In genomic region chr10:51698473-51699063, GRCh38 we compare ENCODE assay signal across 8 cellular contexts. TPM values are rescaled to one million over a fixed set of nuclear protein-coding genes. Genes with fewer than 3 reads are reported as not detected.
DNase-seq lines count a peak whose midpoint lies in the region; ATAC-seq, FAIRE-seq and TF ChIP-seq lines count a peak whose summit lies in the region.

No MANE protein-coding gene starts in this region.

- DNase-seq in CD4-positive, alpha-beta memory T cell, result peak in 1 of 5 donors; percentile 33
- DNase-seq in Panc1 (ENCODE audit: low read depth, low spot score) (no peak), esophagus muscularis mucosa (ENCODE audit: extremely low spot score) (no peak), omental fat pad (ENCODE audit: low spot score) (no peak), GM12892 (ENCODE audit: insufficient read length) (no peak), GDM1 (lab: John Stamatoyannopoulos, UW) (no peak)

- H3K27me3 Mint-ChIP-seq in CD4-positive, alpha-beta memory T cell, result no peaks in the 10 kb centered on the region

- CTCF ChIA-PET in CD4-positive, alpha-beta memory T cell (lab: Charles Lee; ENCODE audit: partially characterized antibody), result no interaction called here
- CTCF ChIA-PET in Panc1 (lab: Charles Lee), result no interaction called here

- no peaks in the 10 kb centered on the region for H3K27me3 ChIP-seq in CD4-positive, alpha-beta memory T cell (ENCODE audit: insufficient read depth, low read length)
- H3K27me3 ChIP-seq in Panc1 (ENCODE audit: control insufficient read depth, insufficient read depth, low read length) (no peaks in the 10 kb centered on the region), esophagus muscularis mucosa (no peaks in the 10 kb centered on the region), neutrophil (peaks cover 9% of the 10 kb centered on the region)

- peaks cover 53% of the 10 kb centered on the region for H3K4me1 ChIP-seq in CD4-positive, alpha-beta memory T cell (ENCODE audit: insufficient read depth, low read length)
- H3K4me1 ChIP-seq in Panc1 (ENCODE audit: control insufficient read depth, insufficient read depth, low read length), result peaks cover 17% of the 10 kb centered on the region
- H3K4me1 ChIP-seq in esophagus muscularis mucosa, result peaks cover 44 to 57% (median 50%) of the 10 kb centered on the region in 4 donors
- H3K4me1 ChIP-seq in neutrophil (ENCODE audit: control insufficient read depth in 1 of 2, insufficient read depth in 1 of 2, low read depth in 1 of 2, low read length in 1 of 2), result peaks cover 39 to 40% of the 10 kb centered on the region in 2 experiments

- TF ChIP-seq EP300 in esophagus muscularis mucosa (IDR thresholded peaks at IDR 0.05), result no peak

- 100% methylated on average over 1 of the region's 8 CpGs for WGBS in esophagus muscularis mucosa

- POLR2A ChIA-PET in CD4-positive, alpha-beta memory T cell (lab: Charles Lee; ENCODE audit: partially characterized antibody), result interaction anchor here (1.5 kb wide), 1 partner anchor 11 kb away, joined by 6 read pairs; no protein-coding TSS in a partner anchor
- POLR2A ChIA-PET in Panc1 (lab: Charles Lee), result interaction anchor here (0.5 kb wide), 1 partner anchor 492 kb away, joined by 4 read pairs; no protein-coding TSS in a partner anchor

- H3K36me3 ChIP-seq in CD4-positive, alpha-beta memory T cell (ENCODE audit: insufficient read depth, low read length), result no peaks in the 10 kb centered on the region
- H3K36me3 ChIP-seq in Panc1 (ENCODE audit: control insufficient read depth, insufficient read depth, low read length) (peaks cover 4% of the 10 kb centered on the region; the same call in 1 of the 2 replicates), esophagus muscularis mucosa (peaks cover 0 to 12% (median 5%) of the 10 kb centered on the region in 4 donors), neutrophil (no peaks in the 10 kb centered on the region)

- peaks cover 37 to 65% (median 50%) of the 10 kb centered on the region in 4 donors for H3K4me1 Mint-ChIP-seq in CD4-positive, alpha-beta memory T cell

- in situ Hi-C loops in Panc1 (cut with HindIII; ENCODE audit: low pct_unique_long_range_greater_than_20kb, low sequenced_read_pairs), result no loop called here

- peaks cover 30 to 41% of the 10 kb centered on the region in 2 donors for H3K36me3 Mint-ChIP-seq in CD4-positive, alpha-beta memory T cell

- intact Hi-C loops in CD4-positive, alpha-beta memory T cell (cut with micrococcal nuclease), result no loop called here
- intact Hi-C loops in Panc1 (cut with micrococcal nuclease; ENCODE audit: unreplicated experiment) (no loop called here), esophagus muscularis mucosa (cut with DNase I) (loop anchor here (10.0 kb wide), 1 partner anchor 634 kb away; no protein-coding TSS in a partner anchor)

- H3K4me3 ChIP-seq in CD4-positive, alpha-beta memory T cell (ENCODE audit: low read length in 2 of 2), result peak overlapping the region; percentile 83 to 88
- peak overlapping the region; percentile 98 to 99 for H3K4me3 ChIP-seq in Panc1 (ENCODE audit: low read depth in 2 of 2, low read length in 2 of 2)
- peak overlapping the region; percentile 73 to 85 (median 81) for H3K4me3 ChIP-seq in esophagus muscularis mucosa
- peak overlapping the region; percentile 72 to 99 for H3K4me3 ChIP-seq in neutrophil (ENCODE audit: low read depth in 1 of 2, low read length in 1 of 2)

- TF ChIP-seq CTCF in Panc1 (IDR thresholded peaks at IDR 0.05) (no peak), esophagus muscularis mucosa (IDR thresholded peaks at IDR 0.05) (no peak), neutrophil (IDR thresholded peaks at IDR 0.05) (no peak), omental fat pad (IDR thresholded peaks at IDR 0.05) (no peak)

- peak overlapping the region; percentile 96 to 100 (median 100) for H3K4me3 Mint-ChIP-seq in CD4-positive, alpha-beta memory T cell

- H3K27ac ChIP-seq in CD4-positive, alpha-beta memory T cell (ENCODE audit: low read depth, low read length), result peak overlapping the region; percentile 97
- H3K27ac ChIP-seq in Panc1 (ENCODE audit: low read length) (peak overlapping the region; percentile 100), esophagus muscularis mucosa (replicated peaks in 1 of 4) (peak overlapping the region; percentile 82 to 93 (median 88)), neutrophil (peak overlapping the region; percentile 83)

- no peak for FAIRE-seq in GM12892 (lab: Jason Lieb, UNC)

- peaks cover 0 to 6% (median 0%) of the 10 kb centered on the region in 8 donors for H3K9me3 Mint-ChIP-seq in CD4-positive, alpha-beta memory T cell

- no peaks in the 10 kb centered on the region for H3K9me3 ChIP-seq in CD4-positive, alpha-beta memory T cell (ENCODE audit: control insufficient read depth in 1 of 2, low read length in 2 of 2)
- H3K9me3 ChIP-seq in Panc1 (ENCODE audit: control insufficient read depth, insufficient read depth, low read depth, low read length) (no peaks in the 10 kb centered on the region), esophagus muscularis mucosa (no peaks in the 10 kb centered on the region), neutrophil (no peaks in the 10 kb centered on the region)

- H3K27ac Mint-ChIP-seq in CD4-positive, alpha-beta memory T cell, result peak overlapping the region; percentile 99 to 100 (median 100)

- no peak for ATAC-seq in Panc1
- no peak for ATAC-seq in GM18520 (IDR thresholded peaks at IDR 0.05; ENCODE audit: unreplicated experiment)
- no peak for ATAC-seq in omental fat pad (ENCODE audit: low FRiP score)

- no peak for TF ChIP-seq POLR2A in esophagus muscularis mucosa (IDR thresholded peaks at IDR 0.05; ENCODE audit: low read depth)
- TF ChIP-seq POLR2A in GM12892 (IDR thresholded peaks at IDR 0.05; ENCODE audit: low read depth, low read length), result no peak

- BruUV-seq in Panc1 (replicated peaks; lab: Mats Ljungman, UMichigan), result no TSS peak

RNA-seq across cellular contexts. Expression of gene CSTF2T, which starts 0.8 kb away (rescaled TPM):
- 10 to 100 TPM; 39.0 to 39.8 TPM for total RNA-seq in CD4-positive, alpha-beta memory T cell
- 10 to 100 TPM; 11.6 to 15.4 TPM for polyA plus RNA-seq in CD4-positive, alpha-beta memory T cell
- total RNA-seq in Panc1 (2021; ENCODE audit: unreplicated experiment), result 20.8 TPM
- 14.9 TPM for polyA plus RNA-seq in Panc1 (2012; ENCODE audit: insufficient read length)
- total RNA-seq in esophagus muscularis mucosa, result 10 to 100 TPM; 18.3 to 35.1 (median 25.5) TPM
- 10 to 100 TPM; 16.9 to 33.7 (median 23.4) TPM for total RNA-seq in omental fat pad
- polyA plus RNA-seq in GM12892 (2012; ENCODE audit: missing spikeins), result 15.4 TPM
